22 cellular contexts compared by ENCODE assay signal in the genomic region with DNA sequence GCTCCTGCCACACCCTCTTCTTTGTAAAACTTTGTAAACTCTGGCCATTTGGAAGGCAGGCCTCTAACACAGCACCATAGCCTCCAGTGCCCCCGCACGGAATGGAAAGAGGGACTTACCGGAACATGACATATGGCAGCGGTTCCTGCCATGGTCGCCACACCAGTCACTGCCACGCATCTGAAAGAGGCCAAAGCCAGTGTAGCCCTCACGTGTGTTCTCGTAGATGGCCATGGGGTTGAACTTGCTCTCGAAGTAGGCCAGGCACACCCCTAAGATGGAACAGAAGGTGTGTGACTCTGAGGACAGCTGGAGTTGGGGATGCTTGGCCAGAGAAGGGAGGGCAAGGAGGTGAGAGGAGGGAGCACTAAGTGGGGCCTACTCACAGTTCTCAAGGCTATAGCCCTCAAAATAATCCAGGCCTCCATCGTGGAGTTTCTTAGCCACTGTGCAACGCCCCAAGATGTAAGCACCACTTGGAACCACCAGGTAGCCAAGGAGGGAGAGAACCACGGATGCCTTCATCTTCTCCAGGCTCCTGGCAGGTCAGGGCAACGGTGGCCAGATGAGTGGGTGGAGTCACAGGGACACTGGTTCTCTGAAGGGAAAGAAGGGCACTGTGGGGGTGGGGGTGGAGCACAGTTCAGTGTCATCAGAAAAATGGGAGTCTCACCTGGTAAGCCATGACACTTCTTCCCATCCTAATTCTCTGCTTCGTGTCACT. TPM values are rescaled to one million over a fixed set of nuclear protein-coding genes. Genes with fewer than 3 reads are reported as not detected.
DNase-seq lines count a peak whose midpoint lies in the region; ATAC-seq, FAIRE-seq and TF ChIP-seq lines count a peak whose summit lies in the region.
"Had no signal": no experiment of that assay in that cellular context is flagged by ENCODE, and none has a peak within 500 bp of the region (broad histone marks: within the 10 kb centered on the region; RNA-seq: fewer than 3 reads in every experiment).

No MANE protein-coding gene starts in this region.

- no peak for DNase-seq in astrocyte (ENCODE audit: low read depth)
- no peak for DNase-seq in glutamatergic neuron
- DNase-seq in osteocyte (ENCODE audit: extremely low spot score, unreplicated experiment), result peak; percentile 66
- no peak for DNase-seq in activated CD8-positive, alpha-beta memory T cell treated with anti-CD3 and anti-CD28 coated beads for 24 hours
- DNase-seq in H7, result no peak
- DNase-seq: Caco-2; CD4-positive, CD25-positive, alpha-beta regulatory T cell; CD8-positive, alpha-beta T cell; DMS153; DND-41; HCEC 1CT had no signal

- TF ChIP-seq CTCF in astrocyte (IDR thresholded peaks at IDR 0.05; ENCODE audit: insufficient read depth, low read depth, low read length) (no peak), glutamatergic neuron (IDR thresholded peaks at IDR 0.05; ENCODE audit: partially characterized antibody, unreplicated experiment) (no peak), osteocyte (IDR thresholded peaks at IDR 0.05) (no peak)

- H3K27ac Mint-ChIP-seq in astrocyte (ENCODE audit: unreplicated experiment), result peak overlapping the region; percentile 63
- peak overlapping the region; percentile 68 for H3K27ac Mint-ChIP-seq in glutamatergic neuron (ENCODE audit: unreplicated experiment)
- no peak overlapping the region for H3K27ac Mint-ChIP-seq in osteocyte (ENCODE audit: unreplicated experiment)
- H3K27ac Mint-ChIP-seq: B cell; CD4-positive, CD25-positive, alpha-beta regulatory T cell; CD8-positive, alpha-beta T cell; GM23338 had no signal

- no peaks in the 10 kb centered on the region for H3K79me2 ChIP-seq in astrocyte (ENCODE audit: insufficient read depth, low read length)

- H3K27me3 ChIP-seq in astrocyte (ENCODE audit: insufficient read depth, low read length) (no peaks in the 10 kb centered on the region), H7 (ENCODE audit: control insufficient read depth, insufficient read depth, low read length) (no peaks in the 10 kb centered on the region)
- H3K27me3 ChIP-seq: BLaER1 had no signal

- H3K9me3 ChIP-seq in astrocyte (ENCODE audit: insufficient read depth, low read depth, low read length), result no peaks in the 10 kb centered on the region
- H3K9me3 ChIP-seq: BLaER1, Caco-2 had no signal

- H4K20me1 ChIP-seq in astrocyte (ENCODE audit: insufficient read depth, low read length), result no peaks in the 10 kb centered on the region
- H4K20me1 ChIP-seq: BLaER1 had no signal

- no peak for ATAC-seq in GM19467 (IDR thresholded peaks at IDR 0.05; ENCODE audit: unreplicated experiment)
- ATAC-seq: CD8-positive, alpha-beta T cell; GM23338 had no signal

- H3K9ac ChIP-seq in astrocyte (ENCODE audit: low read length), result no peak overlapping the region
- H3K9ac ChIP-seq: BLaER1 had no signal

- no peak overlapping the region for H2AFZ ChIP-seq in astrocyte (ENCODE audit: low read depth, low read length)

- H3K4me1 Mint-ChIP-seq in astrocyte (ENCODE audit: low read depth, unreplicated experiment), result peaks cover 16% of the 10 kb centered on the region
- peaks cover 16% of the 10 kb centered on the region for H3K4me1 Mint-ChIP-seq in glutamatergic neuron (ENCODE audit: low read depth, unreplicated experiment)
- H3K4me1 Mint-ChIP-seq in osteocyte (ENCODE audit: unreplicated experiment), result no peaks in the 10 kb centered on the region
- H3K4me1 Mint-ChIP-seq: B cell, GM23338 had no signal

- H3K4me2 ChIP-seq in astrocyte (ENCODE audit: low read length), result no peak overlapping the region
- H3K4me2 ChIP-seq: BLaER1, GM23338 had no signal

- H3K9me3 Mint-ChIP-seq in astrocyte (ENCODE audit: unreplicated experiment), result peaks cover 1% of the 10 kb centered on the region
- H3K9me3 Mint-ChIP-seq in glutamatergic neuron (ENCODE audit: unreplicated experiment), result peaks cover 4% of the 10 kb centered on the region
- no peaks in the 10 kb centered on the region for H3K9me3 Mint-ChIP-seq in osteocyte (ENCODE audit: unreplicated experiment)
- H3K9me3 Mint-ChIP-seq: CD8-positive, alpha-beta T cell; GM23338 had no signal

- H3K36me3 Mint-ChIP-seq in astrocyte (ENCODE audit: low read depth, unreplicated experiment), result no peaks in the 10 kb centered on the region
- H3K36me3 Mint-ChIP-seq in glutamatergic neuron (ENCODE audit: unreplicated experiment), result peaks cover 7% of the 10 kb centered on the region
- no peaks in the 10 kb centered on the region for H3K36me3 Mint-ChIP-seq in osteocyte (ENCODE audit: unreplicated experiment)
- H3K36me3 Mint-ChIP-seq: CD4-positive, CD25-positive, alpha-beta regulatory T cell; CD8-positive, alpha-beta T cell had no signal

- H3K27me3 Mint-ChIP-seq in astrocyte (ENCODE audit: low read depth, unreplicated experiment), result no peaks in the 10 kb centered on the region
- no peaks in the 10 kb centered on the region for H3K27me3 Mint-ChIP-seq in glutamatergic neuron (ENCODE audit: unreplicated experiment)
- H3K27me3 Mint-ChIP-seq in osteocyte (ENCODE audit: unreplicated experiment), result peaks cover 9% of the 10 kb centered on the region
- H3K27me3 Mint-ChIP-seq: CD4-positive, CD25-positive, alpha-beta regulatory T cell had no signal

- H3K4me1 ChIP-seq in astrocyte (ENCODE audit: insufficient read depth, low read length), result no peaks in the 10 kb centered on the region
- H3K4me1 ChIP-seq: BLaER1, Caco-2 had no signal

- H3K4me3 Mint-ChIP-seq in astrocyte (ENCODE audit: unreplicated experiment) (no peak overlapping the region), glutamatergic neuron (ENCODE audit: unreplicated experiment) (no peak overlapping the region), osteocyte (ENCODE audit: unreplicated experiment) (no peak overlapping the region)
- H3K4me3 Mint-ChIP-seq: B cell; CD4-positive, CD25-positive, alpha-beta regulatory T cell; CD8-positive, alpha-beta T cell; GM23338 had no signal

- H3K27ac ChIP-seq in astrocyte (ENCODE audit: low read depth, low read length), result no peak overlapping the region
- H3K27ac ChIP-seq: 22Rv1, BLaER1, C4-2B had no signal

- no peak for FAIRE-seq in astrocyte (lab: Jason Lieb, UNC)
- FAIRE-seq: A204.1, G401.6, GM12892, GM19239, H54 had no signal

- no peaks in the 10 kb centered on the region for H3K36me3 ChIP-seq in astrocyte (ENCODE audit: insufficient read depth, low read length)
- no peaks in the 10 kb centered on the region for H3K36me3 ChIP-seq in H7 (replicated peaks; ENCODE audit: control insufficient read depth, insufficient read depth, low read length)
- H3K36me3 ChIP-seq: BLaER1 had no signal

- H3K4me3 ChIP-seq in astrocyte (ENCODE audit: insufficient read depth, low read depth, low read length), result no peak overlapping the region
- no peak overlapping the region for H3K4me3 ChIP-seq in H7 (ENCODE audit: insufficient read depth, low read depth, low read length)
- H3K4me3 ChIP-seq: BLaER1, GM23338 had no signal

RNA-seq across cellular contexts. Expression of a gene that starts 3.5 kb away (rescaled TPM):
- total RNA-seq in astrocyte (not detected in 2 replicates), glutamatergic neuron (ENCODE audit: unreplicated experiment) (not detected), osteocyte (not detected in 2 replicates)
- not detected in 2 replicates for total RNA-seq in H7 (2014; rRNA removed; shearing (Covaris generic))
- total RNA-seq: B cell; Caco-2; CD4-positive, CD25-positive, alpha-beta regulatory T cell; CD8-positive, alpha-beta T cell; GM23338 had no signal
